In genomic region chr1:81314497-81314896, GRCh38 we compare ENCODE assay signal across 1 cellular context.
TF ChIP-seq lines count a peak whose summit lies in the region.

No MANE protein-coding gene starts in this region.

TF ChIP-seq in GM23338, 12 proteins besides CTCF, POLR2A, EP300 and RAD21:
- TF ChIP-seq CREB1 (CRISPR knock-in tag; IDR thresholded peaks at IDR 0.05; ENCODE audit: low read depth) (no peak), ZNF331 (CRISPR knock-in tag; IDR thresholded peaks at IDR 0.05; ENCODE audit: low read depth) (no peak), ETS1 (IDR thresholded peaks at IDR 0.05) (no peak), ZNF114 (CRISPR knock-in tag; IDR thresholded peaks at IDR 0.05) (no peak)
